Comparison of ENCODE assay signal across 19 cellular contexts in the genomic region with DNA sequence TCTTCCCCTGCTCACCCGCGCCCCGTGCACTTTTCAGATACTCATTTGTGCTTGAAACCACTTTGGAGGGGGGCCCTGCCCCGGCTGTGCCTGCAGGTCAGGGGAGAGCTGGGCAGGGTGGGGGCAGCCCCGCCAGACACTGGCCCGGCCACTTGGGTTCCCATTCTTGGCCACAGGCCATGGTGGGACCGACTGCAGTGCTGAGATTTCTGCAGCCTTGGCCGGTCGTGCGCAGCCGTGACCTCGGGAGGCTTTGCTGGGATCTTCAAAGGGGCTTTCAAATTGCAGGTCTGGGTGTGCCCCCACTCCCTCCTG.
"Had no signal": no experiment of that assay in that cellular context is flagged by ENCODE, and none has a peak within 500 bp of the region (broad histone marks: within the 10 kb centered on the region; RNA-seq: fewer than 3 reads in every experiment).

No MANE protein-coding gene starts in this region.

- H3K27ac ChIP-seq: coronary artery, hepatocyte, pancreas, prostate gland, testis, transverse colon had no signal

- H3K4me2 ChIP-seq: hepatocyte had no signal

- H3K4me3 ChIP-seq: coronary artery, hepatocyte, pancreas, prostate gland, transverse colon had no signal

- DNase-seq: caudate nucleus; effector CD4-positive, alpha-beta T cell; endodermal cell; erythroblast; foreskin melanocyte; mammary epithelial cell; naive thymus-derived CD4-positive, alpha-beta T cell; nucleus accumbens; stimulated activated CD4-positive, alpha-beta T cell treated with anti-CD3 and anti-CD28 coated beads, Interleukin-2, amount 100 ng/mL, for 24 hours; stimulated activated CD4-positive, alpha-beta T cell treated with anti-CD3 and anti-CD28 coated beads, Interleukin-4, amount 100 ng/mL, for 4 hours; stimulated activated naive B cell treated with anti-CD40 and anti-IgM and Interleukin-4, amounts not matched to agents 10 μg/mL and 1 μg/mL and 100 μg/mL, for 72 hours; stimulated activated naive CD8-positive, alpha-beta T cell treated with anti-CD3 and anti-CD28 coated beads, Interleukin-15, amount 100 ng/mL, for 72 hours; transverse colon had no signal

- H3K9me3 ChIP-seq: pancreas, prostate gland, testis, transverse colon had no signal

- H3K27me3 ChIP-seq: hepatocyte, pancreas, testis had no signal

- H3K4me1 ChIP-seq: pancreas, prostate gland, testis, transverse colon had no signal

- ATAC-seq: naive thymus-derived CD4-positive, alpha-beta T cell; pancreas; sciatic nerve; stimulated activated naive B cell treated with anti-CD40 and anti-IgM and Interleukin-4, amounts not matched to agents 10 μg/mL and 1 μg/mL and 100 μg/mL, for 72 hours; stimulated activated naive CD8-positive, alpha-beta T cell treated with anti-CD3 and anti-CD28 coated beads, Interleukin-15, amount 100 ng/mL, for 72 hours had no signal

- H3K36me3 ChIP-seq: pancreas, prostate gland, transverse colon had no signal
